In genomic region chr9:133125706-133126696, GRCh38 we compare ENCODE assay signal across 2 cellular contexts.
A peak's percentile ranks its signal among the peaks of the same experiment; 100 is the strongest.
TF ChIP-seq lines count a peak whose summit lies in the region.

No MANE protein-coding gene starts in this region.

TF ChIP-seq in liver, 16 proteins besides CTCF, POLR2A, EP300 and RAD21:
- TF ChIP-seq SP1 (IDR thresholded peaks at IDR 0.05) (peak; percentile 55), EGR1 (IDR thresholded peaks at IDR 0.05; ENCODE audit: low read depth in 2 of 2) (peak; percentile 66 to 78), YY1 (IDR thresholded peaks at IDR 0.05) (peak; percentile 16), HNF4A (conservative IDR thresholded peaks at IDR 0.05) (peak in 1 of 2 donors; percentile 27), REST (IDR thresholded peaks at IDR 0.05) (no peak), MAX (IDR thresholded peaks at IDR 0.05) (peak; percentile 66), RXRA (IDR thresholded peaks at IDR 0.05) (peak in 1 of 2 donors; percentile 78), FOXA1 (IDR thresholded peaks at IDR 0.05) (no peak)

TF ChIP-seq in HepG2, 621 proteins besides CTCF, POLR2A, EP300 and RAD21:
- TF ChIP-seq U2AF2 (IDR thresholded peaks at IDR 0.05; ENCODE audit: low read depth, low read length), result no peak
- no peak for TF ChIP-seq SRSF4 (IDR thresholded peaks at IDR 0.05; ENCODE audit: low read depth, low read length, poor library complexity, severe bottlenecking)
- no peak for TF ChIP-seq TRIM24 (CRISPR knock-in tag; IDR thresholded peaks at IDR 0.05)
- TF ChIP-seq ZNF788 (CRISPR knock-in tag; IDR thresholded peaks at IDR 0.05; ENCODE audit: borderline replicate concordance), result no peak
TF ChIP-seq in HepG2: peak in this region for 0.
